ENCODE assay signal across 17 cellular contexts in genomic region chr22:23801238-23801821, GRCh38. TPM values are rescaled to one million over a fixed set of nuclear protein-coding genes. Genes with fewer than 3 reads are reported as not detected.
A peak's percentile ranks its signal among the peaks of the same experiment; 100 is the strongest.
DNase-seq lines count a peak whose midpoint lies in the region; ATAC-seq and TF ChIP-seq lines count a peak whose summit lies in the region.
"Had no signal": no experiment of that assay in that cellular context is flagged by ENCODE, and none has a peak within 500 bp of the region (broad histone marks: within the 10 kb centered on the region; RNA-seq: fewer than 3 reads in every experiment).

No MANE protein-coding gene starts in this region.

- WGBS in endodermal cell (ENCODE audit: insufficient coverage in 1 of 2, insufficient read length in 1 of 2), 2 experiments: 92 to 94% methylated on average over 11 of the region's 11 CpGs
- WGBS in heart left ventricle, 4 donors: 89 to 91% (median 91%) methylated on average over 11 of the region's 11 CpGs

- H3K9me3 Mint-ChIP-seq in activated naive CD8-positive, alpha-beta T cell treated with anti-CD3 and anti-CD28 coated beads, Interleukin-2, amount 50 U/mL, for 24 hours: no peaks in the 10 kb centered on the region
- no peaks in the 10 kb centered on the region for H3K9me3 Mint-ChIP-seq in activated naive CD8-positive, alpha-beta T cell treated with anti-CD3 and anti-CD28 coated beads for 36 hours
- no peaks in the 10 kb centered on the region for H3K9me3 Mint-ChIP-seq in endodermal cell
- H3K9me3 Mint-ChIP-seq: nephron had no signal

- intact Hi-C loops in heart left ventricle (cut with DNase I): no loop called here

- no peak for TF ChIP-seq POLR2A in heart left ventricle (IDR thresholded peaks at IDR 0.05)

- no peak overlapping the region for H3K9ac ChIP-seq in endodermal cell (ENCODE audit: extremely low read depth, low read length, poor library complexity, severe bottlenecking)

- TF ChIP-seq CTCF in endodermal cell (conservative IDR thresholded peaks at IDR 0.05) (no peak), heart left ventricle (IDR thresholded peaks at IDR 0.05) (no peak)

- no peak for ATAC-seq in activated naive CD8-positive, alpha-beta T cell treated with anti-CD3 and anti-CD28 coated beads, Interleukin-2, amount 50 U/mL, for 24 hours
- ATAC-seq in HG03460 (IDR thresholded peaks at IDR 0.05; ENCODE audit: unreplicated experiment) (peak; percentile 10), heart left ventricle (no peak)

- H3K4me3 ChIP-seq in endodermal cell (ENCODE audit: low read length) (no peak overlapping the region), heart left ventricle (no peak overlapping the region)
- H3K4me3 ChIP-seq: smooth muscle cell, tibial artery had no signal

- H3K27me3 Mint-ChIP-seq in activated naive CD8-positive, alpha-beta T cell treated with anti-CD3 and anti-CD28 coated beads, Interleukin-2, amount 50 U/mL, for 24 hours: no peaks in the 10 kb centered on the region
- H3K27me3 Mint-ChIP-seq in activated naive CD8-positive, alpha-beta T cell treated with anti-CD3 and anti-CD28 coated beads for 36 hours: no peaks in the 10 kb centered on the region
- H3K27me3 Mint-ChIP-seq in endodermal cell (ENCODE audit: insufficient read depth): no peaks in the 10 kb centered on the region

- H3K4me1 Mint-ChIP-seq in activated naive CD8-positive, alpha-beta T cell treated with anti-CD3 and anti-CD28 coated beads, Interleukin-2, amount 50 U/mL, for 24 hours: peaks cover 7% of the 10 kb centered on the region
- H3K4me1 Mint-ChIP-seq in activated naive CD8-positive, alpha-beta T cell treated with anti-CD3 and anti-CD28 coated beads for 36 hours: no peaks in the 10 kb centered on the region
- H3K4me1 Mint-ChIP-seq in endodermal cell: peaks cover 20% of the 10 kb centered on the region

- H3K4me3 Mint-ChIP-seq in activated naive CD8-positive, alpha-beta T cell treated with anti-CD3 and anti-CD28 coated beads, Interleukin-2, amount 50 U/mL, for 24 hours: no peak overlapping the region
- H3K4me3 Mint-ChIP-seq in activated naive CD8-positive, alpha-beta T cell treated with anti-CD3 and anti-CD28 coated beads for 36 hours: no peak overlapping the region
- no peak overlapping the region for H3K4me3 Mint-ChIP-seq in endodermal cell
- H3K4me3 Mint-ChIP-seq: nephron had no signal

- no peak overlapping the region for H3K27ac ChIP-seq in endodermal cell (ENCODE audit: low read depth, low read length)
- no peak overlapping the region for H3K27ac ChIP-seq in heart left ventricle
- H3K27ac ChIP-seq: tibial artery, VCaP had no signal

- peak overlapping the region; percentile 25 for H3K27ac Mint-ChIP-seq in activated naive CD8-positive, alpha-beta T cell treated with anti-CD3 and anti-CD28 coated beads, Interleukin-2, amount 50 U/mL, for 24 hours
- H3K27ac Mint-ChIP-seq in activated naive CD8-positive, alpha-beta T cell treated with anti-CD3 and anti-CD28 coated beads for 36 hours: no peak overlapping the region
- H3K27ac Mint-ChIP-seq in endodermal cell: peak overlapping the region; percentile 53
- H3K27ac Mint-ChIP-seq: nephron had no signal

- H3K4me1 ChIP-seq in endodermal cell (ENCODE audit: control insufficient read depth, insufficient read depth, low read length) (no peaks in the 10 kb centered on the region), heart left ventricle (peaks cover 0 to 5% (median 0%) of the 10 kb centered on the region in 12 donors)
- H3K4me1 ChIP-seq: tibial artery had no signal

- DNase-seq in activated naive CD8-positive, alpha-beta T cell treated with anti-CD3 and anti-CD28 coated beads, Interleukin-2, amount 50 U/mL, for 24 hours: no peak
- no peak for DNase-seq in activated naive CD8-positive, alpha-beta T cell treated with anti-CD3 and anti-CD28 coated beads for 36 hours
- DNase-seq in endodermal cell: peak; percentile 34
- no peak for DNase-seq in NCI-H1092 treated with DMSO at 0.1 percent for 48 hours (lab: John Stamatoyannopoulos, UW)
- no peak for DNase-seq in NCI-H128 (lab: John Stamatoyannopoulos, UW; ENCODE audit: unreplicated experiment)
- no peak for DNase-seq in heart left ventricle
- DNase-seq in activated CD4-positive, alpha-beta T cell treated with anti-CD3 and anti-CD28 coated beads, Interleukin-2, amount 50 U/mL, for 48 hours: no peak
- DNase-seq: DMS153; effector memory CD4-positive, alpha-beta T cell; NCI-H446; Right ventricle myocardium superior; T-helper 1 cell; tibial artery had no signal

- H3K36me3 Mint-ChIP-seq in activated naive CD8-positive, alpha-beta T cell treated with anti-CD3 and anti-CD28 coated beads, Interleukin-2, amount 50 U/mL, for 24 hours (ENCODE audit: low read depth): peaks cover 51% of the 10 kb centered on the region
- peaks cover 16% of the 10 kb centered on the region for H3K36me3 Mint-ChIP-seq in activated naive CD8-positive, alpha-beta T cell treated with anti-CD3 and anti-CD28 coated beads for 36 hours
- peaks cover 86% of the 10 kb centered on the region for H3K36me3 Mint-ChIP-seq in endodermal cell (ENCODE audit: low read depth)

- H3K9me3 ChIP-seq in endodermal cell (ENCODE audit: control insufficient read depth, low read length) (no peaks in the 10 kb centered on the region), heart left ventricle (no peaks in the 10 kb centered on the region)
- H3K9me3 ChIP-seq: tibial artery had no signal

- peaks cover 76% of the 10 kb centered on the region for H3K36me3 ChIP-seq in endodermal cell (ENCODE audit: control insufficient read depth, insufficient read depth, low read length)
- H3K36me3 ChIP-seq in heart left ventricle: peaks cover 0 to 97% (median 88%) of the 10 kb centered on the region in 9 donors

- H3K27me3 ChIP-seq in endodermal cell (ENCODE audit: control insufficient read depth, insufficient read depth, low read length, poor library complexity, severe bottlenecking): no peaks in the 10 kb centered on the region
- no peaks in the 10 kb centered on the region for H3K27me3 ChIP-seq in heart left ventricle
- H3K27me3 ChIP-seq: tibial artery had no signal

RNA-seq across cellular contexts. Expression of gene SMARCB1, which starts 14.6 kb away (rescaled TPM):
- total RNA-seq in activated naive CD8-positive, alpha-beta T cell treated with anti-CD3 and anti-CD28 coated beads for 36 hours: 10 to 100 TPM; 94.3 to 94.5 TPM
- total RNA-seq in endodermal cell (100 to 1,000 TPM; 136 to 148 TPM), heart left ventricle (10 to 100 TPM; 32.8 to 54.2 (median 45.6) TPM)
- 201 TPM for polyA plus RNA-seq in endodermal cell (2013, experiment 1 of 2)
- polyA plus RNA-seq in endodermal cell (2013, experiment 2 of 2): 179 TPM
- polyA plus RNA-seq in heart left ventricle: 10 to 100 TPM; 30.2 to 75.3 TPM

RNA-seq across cellular contexts. Expression of gene MMP11, which starts 28.7 kb away (rescaled TPM):
- under 1 TPM; 0.44 to 0.64 TPM for total RNA-seq in activated naive CD8-positive, alpha-beta T cell treated with anti-CD3 and anti-CD28 coated beads for 36 hours
- total RNA-seq in endodermal cell: 10 to 100 TPM in 1 of 2 donors, 1 to 10 TPM in 1; 9.7 to 14.3 TPM
- polyA plus RNA-seq in endodermal cell (2013, experiment 1 of 2): 14.7 TPM
- polyA plus RNA-seq in endodermal cell (2013, experiment 2 of 2): 14.5 TPM
- 10 to 100 TPM in 5 of 9 donors, 1 to 10 TPM in 4; 5.2 to 17.0 (median 10.4) TPM for total RNA-seq in heart left ventricle
- 10 to 100 TPM in 1 of 2 donors, 1 to 10 TPM in 1; 6.2 to 10.5 TPM for polyA plus RNA-seq in heart left ventricle

RNA-seq across cellular contexts. Expression of gene CHCHD10, which starts 33.6 kb away (rescaled TPM):
- 100 to 1,000 TPM; 224 to 241 TPM for total RNA-seq in activated naive CD8-positive, alpha-beta T cell treated with anti-CD3 and anti-CD28 coated beads for 36 hours
- total RNA-seq in endodermal cell (100 to 1,000 TPM in 1 of 2 donors, 10 to 100 TPM in 1; 76.1 to 103 TPM), heart left ventricle (1,000 to 10,000 TPM in 3 of 9 donors, 100 to 1,000 TPM in 6; 374 to 1,458 (median 944) TPM)
- 75.1 TPM for polyA plus RNA-seq in endodermal cell (2013, experiment 1 of 2)
- 66.0 TPM for polyA plus RNA-seq in endodermal cell (2013, experiment 2 of 2)
- polyA plus RNA-seq in heart left ventricle: 1,000 to 10,000 TPM in 1 of 2 donors, 100 to 1,000 TPM in 1; 393 to 2,069 TPM

RNA-seq across cellular contexts. Expression of gene DERL3, which starts 37.5 kb away (rescaled TPM):
- 1 to 10 TPM; 4.0 to 5.9 TPM for total RNA-seq in activated naive CD8-positive, alpha-beta T cell treated with anti-CD3 and anti-CD28 coated beads for 36 hours
- 1 to 10 TPM; 6.3 to 7.6 TPM for total RNA-seq in endodermal cell
- polyA plus RNA-seq in endodermal cell (2013, experiment 1 of 2): 8.1 TPM
- polyA plus RNA-seq in endodermal cell (2013, experiment 2 of 2): 7.7 TPM
- 1 to 10 TPM in 7 of 9 donors, under 1 TPM in 2; 0.24 to 2.8 (median 1.7) TPM for total RNA-seq in heart left ventricle
- polyA plus RNA-seq in heart left ventricle: 10 to 100 TPM in 1 of 2 donors, 1 to 10 TPM in 1; 1.4 to 12.7 TPM

RNA-seq across cellular contexts. Expression of gene C22orf15, which starts 38.5 kb away (rescaled TPM):
- under 1 TPM; 0.33 to 0.74 TPM for total RNA-seq in activated naive CD8-positive, alpha-beta T cell treated with anti-CD3 and anti-CD28 coated beads for 36 hours
- total RNA-seq in endodermal cell (1 to 10 TPM; 1.5 to 2.2 TPM), heart left ventricle (not detected)
- polyA plus RNA-seq in endodermal cell (2013, experiment 1 of 2): 2.7 TPM
- 3.0 TPM for polyA plus RNA-seq in endodermal cell (2013, experiment 2 of 2)
- polyA plus RNA-seq in heart left ventricle: not detected
- total RNA-seq: Right ventricle myocardium superior, smooth muscle cell had no signal
